ENCODE assay signal across 8 cellular contexts in the genomic region with DNA sequence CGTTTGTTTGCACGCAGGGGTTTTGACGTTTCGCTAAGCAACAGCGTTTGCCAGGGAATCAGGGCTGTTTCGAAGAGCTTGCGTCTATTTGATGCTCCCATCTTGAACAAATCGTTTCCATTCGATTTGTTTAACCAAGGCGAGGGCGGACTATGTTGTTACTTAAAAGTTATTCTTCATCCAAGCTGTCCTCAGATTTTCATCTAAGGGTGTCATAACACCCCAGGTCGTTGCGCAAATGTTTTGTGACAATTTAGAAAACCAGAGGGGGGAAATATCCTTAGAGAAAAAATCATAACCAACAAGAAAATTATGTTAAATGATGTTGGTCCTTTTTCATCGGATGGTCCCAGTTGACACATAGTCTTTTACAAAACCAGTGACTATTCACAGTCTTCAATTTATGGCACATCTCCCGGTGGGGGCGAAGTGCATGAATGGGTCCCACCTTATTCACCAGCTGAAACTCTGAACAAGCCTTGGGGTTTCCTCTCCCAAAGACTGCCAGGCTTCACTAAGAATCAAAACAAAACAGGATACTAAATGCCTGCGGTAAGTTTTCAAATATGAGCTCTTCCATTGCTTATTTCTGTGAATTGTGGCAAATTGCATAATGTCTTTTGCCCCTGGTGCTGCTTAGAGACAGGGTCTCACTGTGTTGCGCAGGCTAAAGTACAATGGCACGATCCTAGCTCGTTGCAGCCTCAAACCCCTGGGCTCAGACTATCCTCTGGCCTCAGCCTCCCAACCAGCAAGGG.
DNase-seq lines count a peak whose midpoint lies in the region; ATAC-seq and TF ChIP-seq lines count a peak whose summit lies in the region.

No MANE protein-coding gene starts in this region.

- POLR2A ChIA-PET in CD8-positive, alpha-beta T cell (lab: Charles Lee), result interaction anchor here (0.6 to 1.2 kb wide), 4 partner anchors 83 to 362 kb away, joined by 3 to 6 read pairs (median 4); partner anchors contain the start of gene REEP3

- H3K4me3 Mint-ChIP-seq in CD8-positive, alpha-beta T cell, result peak overlapping the region; percentile 97
- H3K4me3 Mint-ChIP-seq in effector memory CD8-positive, alpha-beta T cell, result peak overlapping the region; percentile 92 to 95
- peak overlapping the region; percentile 93 for H3K4me3 Mint-ChIP-seq in nephron progenitor cell

- H3K4me1 Mint-ChIP-seq in CD8-positive, alpha-beta T cell (ENCODE audit: low read depth), result peaks cover 29% of the 10 kb centered on the region
- peaks cover 12 to 16% of the 10 kb centered on the region in 2 donors for H3K4me1 Mint-ChIP-seq in effector memory CD8-positive, alpha-beta T cell (ENCODE audit: low read depth in 2 of 2)
- H3K4me1 Mint-ChIP-seq in nephron progenitor cell, result peaks cover 67% of the 10 kb centered on the region

- DNase-seq in CD8-positive, alpha-beta T cell, result no peak
- peak; percentile 64 for DNase-seq in NCI-H774 (lab: John Stamatoyannopoulos, UW)
- no peak for DNase-seq in effector memory CD8-positive, alpha-beta T cell
- no peak for DNase-seq in nephron progenitor cell
- no peak for DNase-seq in NCI-H2227 treated with DMSO at 0.1 percent for 48 hours (lab: John Stamatoyannopoulos, UW)
- no peak for DNase-seq in middle frontal gyrus (ENCODE audit: extremely low spot score, low spot score)
- DNase-seq in NOMO-1 treated with dmso at 0.1 percent for 144 hours (lab: John Stamatoyannopoulos, UW; ENCODE audit: unreplicated experiment), result no peak

- H3K27ac Mint-ChIP-seq in CD8-positive, alpha-beta T cell, result peak overlapping the region; percentile 58
- peak overlapping the region; percentile 25 to 41 for H3K27ac Mint-ChIP-seq in effector memory CD8-positive, alpha-beta T cell
- H3K27ac Mint-ChIP-seq in nephron progenitor cell, result peak overlapping the region; percentile 99

- CTCF ChIA-PET in CD8-positive, alpha-beta T cell (lab: Charles Lee), result interaction anchor here (0.6 to 5.5 kb wide), 14 partner anchors 10 to 473 kb away, joined by 3 to 69 read pairs (median 4); no protein-coding TSS in a partner anchor

- H3K4me1 ChIP-seq in CD8-positive, alpha-beta T cell (ENCODE audit: insufficient read depth, low read length), result peaks cover 20% of the 10 kb centered on the region

- no peaks in the 10 kb centered on the region for H3K9me3 Mint-ChIP-seq in CD8-positive, alpha-beta T cell
- no peaks in the 10 kb centered on the region for H3K9me3 Mint-ChIP-seq in effector memory CD8-positive, alpha-beta T cell
- no peaks in the 10 kb centered on the region for H3K9me3 Mint-ChIP-seq in nephron progenitor cell

- no peaks in the 10 kb centered on the region for H3K27me3 Mint-ChIP-seq in CD8-positive, alpha-beta T cell (ENCODE audit: low read depth)
- H3K27me3 Mint-ChIP-seq in effector memory CD8-positive, alpha-beta T cell, result no peaks in the 10 kb centered on the region
- H3K27me3 Mint-ChIP-seq in nephron progenitor cell (ENCODE audit: low read depth, poor library complexity), result peaks cover 4% of the 10 kb centered on the region

- peak; percentile 25 for ATAC-seq in CD8-positive, alpha-beta T cell
- no peak for ATAC-seq in effector memory CD8-positive, alpha-beta T cell (replicated peaks)
- no peak for ATAC-seq in GM18858 (IDR thresholded peaks at IDR 0.05; ENCODE audit: unreplicated experiment)

- H3K4me3 ChIP-seq in CD8-positive, alpha-beta T cell (ENCODE audit: low read depth, low read length), result peak overlapping the region; percentile 81

- intact Hi-C loops in CD8-positive, alpha-beta T cell (cut with DNase I, micrococcal nuclease), result loop anchor here (1.0 to 5.0 kb wide), 3 partner anchors 86 to 994 kb away; partner anchors contain the start of gene NRBF2 (in 1 of the 2)

- peak overlapping the region; percentile 40 for H3K27ac ChIP-seq in CD8-positive, alpha-beta T cell (ENCODE audit: low read depth, low read length)

- TF ChIP-seq CTCF in CD8-positive, alpha-beta T cell (IDR thresholded peaks at IDR 0.05), result no peak
- no peak for TF ChIP-seq CTCF in nephron progenitor cell (IDR thresholded peaks at IDR 0.05)

- no peaks in the 10 kb centered on the region for H3K36me3 ChIP-seq in CD8-positive, alpha-beta T cell (ENCODE audit: insufficient read depth, low read length)

- H3K27me3 ChIP-seq in CD8-positive, alpha-beta T cell (ENCODE audit: insufficient read depth, low read length), result no peaks in the 10 kb centered on the region

- no peaks in the 10 kb centered on the region for H3K9me3 ChIP-seq in CD8-positive, alpha-beta T cell (ENCODE audit: low read length)

- peaks cover 2% of the 10 kb centered on the region for H3K36me3 Mint-ChIP-seq in CD8-positive, alpha-beta T cell
- H3K36me3 Mint-ChIP-seq in effector memory CD8-positive, alpha-beta T cell (ENCODE audit: insufficient read depth), result no peaks in the 10 kb centered on the region
- H3K36me3 Mint-ChIP-seq in nephron progenitor cell (ENCODE audit: low read depth), result no peaks in the 10 kb centered on the region

Comparison
In these comparisons a context has a peak if more than half of its experiments do, and no peak if none do; other contexts are left out.
1. H3K27ac Mint-ChIP-seq: peak in every context shown above with its lines; median percentile 99 in nephron progenitor cell; 58 in CD8-positive, alpha-beta T cell; 33 in effector memory CD8-positive, alpha-beta T cell.